1 cellular context compared by ENCODE assay signal in the genomic region with DNA sequence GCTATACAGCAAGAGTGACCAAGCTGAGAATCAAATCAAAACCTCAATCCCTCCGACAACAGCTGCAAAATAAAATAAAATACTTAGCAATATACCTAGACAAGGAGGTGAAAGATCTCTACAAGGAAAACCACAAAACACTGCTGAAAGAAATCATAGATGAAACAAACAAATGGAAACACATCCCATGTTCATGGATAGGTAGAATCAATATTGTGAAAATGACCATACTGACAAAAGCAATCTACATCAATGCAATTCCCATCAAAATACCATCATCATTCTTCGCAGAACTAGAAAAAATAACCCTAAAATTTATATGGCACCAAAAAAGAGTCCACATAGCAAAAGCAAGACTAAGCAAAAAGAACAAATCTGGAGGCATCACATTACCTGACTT. TPM values are rescaled to one million over a fixed set of nuclear protein-coding genes. Genes with fewer than 3 reads are reported as not detected.
"Had no signal": no experiment of that assay in that cellular context is flagged by ENCODE, and none has a peak within 500 bp of the region (broad histone marks: within the 10 kb centered on the region; RNA-seq: fewer than 3 reads in every experiment).

No MANE protein-coding gene starts in this region.

RNA-seq across cellular contexts. Expression of a gene that starts 41.3 kb away (rescaled TPM):
- total RNA-seq: G401 had no signal
